In genomic region chr6:162854228-162854627, GRCh38 we compare ENCODE assay signal across 1 cellular context.
TF ChIP-seq lines count a peak whose summit lies in the region.

No MANE protein-coding gene starts in this region.

TF ChIP-seq in HepG2, 621 proteins besides CTCF, POLR2A, EP300 and RAD21 (continued from another document):
- TF ChIP-seq ZNF253 (CRISPR knock-in tag; IDR thresholded peaks at IDR 0.05; ENCODE audit: borderline replicate concordance) (no peak), ZNF431 (CRISPR knock-in tag; IDR thresholded peaks at IDR 0.05; ENCODE audit: borderline replicate concordance, low read depth) (no peak), JDP2 (CRISPR knock-in tag; IDR thresholded peaks at IDR 0.05; ENCODE audit: borderline replicate concordance) (no peak), IKZF4 (CRISPR knock-in tag; IDR thresholded peaks at IDR 0.05; ENCODE audit: borderline replicate concordance, low read depth, not compliant biosample characterization) (no peak), SMARCE1 (IDR thresholded peaks at IDR 0.05; ENCODE audit: borderline replicate concordance) (no peak)
TF ChIP-seq in HepG2: peak in this region for 0.
